ENCODE assay signal across 13 cellular contexts in genomic region chr18:21853972-21854563, GRCh38.
"Had no signal": no experiment of that assay in that cellular context is flagged by ENCODE, and none has a peak within 500 bp of the region (broad histone marks: within the 10 kb centered on the region; RNA-seq: fewer than 3 reads in every experiment).

No MANE protein-coding gene starts in this region.

- H3K27ac ChIP-seq: coronary artery, prostate gland had no signal

- H3K9me3 ChIP-seq: prostate gland had no signal

- H3K36me3 ChIP-seq: prostate gland had no signal

- H3K27me3 Mint-ChIP-seq: activated CD8-positive, alpha-beta T cell treated with anti-CD3 and anti-CD28 coated beads for 36 hours; natural killer cell treated with Interleukin-12 subunit alpha and Interleukin-12 subunit beta and Interleukin-15 and Interleukin-18, amount 100 ng/mL, for 72 hours; stimulated activated naive CD8-positive, alpha-beta T cell treated with anti-CD3 and anti-CD28 coated beads, Interleukin-15, amount 100 ng/mL, for 72 hours had no signal

- DNase-seq: activated CD8-positive, alpha-beta memory T cell treated with anti-CD3 and anti-CD28 coated beads, Interleukin-2, amount 50 U/mL, for 48 hours; activated CD8-positive, alpha-beta T cell treated with anti-CD3 and anti-CD28 coated beads for 36 hours; activated naive CD4-positive, alpha-beta T cell treated with anti-CD3 and anti-CD28 coated beads for 36 hours; caudate nucleus; effector CD4-positive, alpha-beta T cell; hypothalamus; nucleus accumbens; stimulated activated CD4-positive, alpha-beta T cell treated with anti-CD3 and anti-CD28 coated beads, Interleukin-4, amount 100 ng/mL, for 24 hours; stimulated activated naive CD8-positive, alpha-beta T cell treated with anti-CD3 and anti-CD28 coated beads, Interleukin-15, amount 100 ng/mL, for 72 hours; T-helper 9 cell had no signal

- ATAC-seq: activated CD8-positive, alpha-beta T cell treated with anti-CD3 and anti-CD28 coated beads for 36 hours; natural killer cell treated with Interleukin-12 subunit alpha and Interleukin-12 subunit beta and Interleukin-15 and Interleukin-18, amount 100 ng/mL, for 72 hours; stimulated activated naive CD8-positive, alpha-beta T cell treated with anti-CD3 and anti-CD28 coated beads, Interleukin-15, amount 100 ng/mL, for 72 hours had no signal

- H3K27ac Mint-ChIP-seq: activated CD8-positive, alpha-beta T cell treated with anti-CD3 and anti-CD28 coated beads for 36 hours; activated naive CD4-positive, alpha-beta T cell treated with anti-CD3 and anti-CD28 coated beads for 36 hours; stimulated activated naive CD8-positive, alpha-beta T cell treated with anti-CD3 and anti-CD28 coated beads, Interleukin-15, amount 100 ng/mL, for 72 hours had no signal

- H3K4me3 ChIP-seq: coronary artery, prostate gland had no signal

- H3K9me3 Mint-ChIP-seq: activated CD8-positive, alpha-beta T cell treated with anti-CD3 and anti-CD28 coated beads for 36 hours; activated naive CD4-positive, alpha-beta T cell treated with anti-CD3 and anti-CD28 coated beads for 36 hours; natural killer cell treated with Interleukin-12 subunit alpha and Interleukin-12 subunit beta and Interleukin-15 and Interleukin-18, amount 100 ng/mL, for 72 hours; stimulated activated naive CD8-positive, alpha-beta T cell treated with anti-CD3 and anti-CD28 coated beads, Interleukin-15, amount 100 ng/mL, for 72 hours had no signal

- H3K4me3 Mint-ChIP-seq: activated CD8-positive, alpha-beta T cell treated with anti-CD3 and anti-CD28 coated beads for 36 hours; activated naive CD4-positive, alpha-beta T cell treated with anti-CD3 and anti-CD28 coated beads for 36 hours; natural killer cell treated with Interleukin-12 subunit alpha and Interleukin-12 subunit beta and Interleukin-15 and Interleukin-18, amount 100 ng/mL, for 72 hours; stimulated activated naive CD8-positive, alpha-beta T cell treated with anti-CD3 and anti-CD28 coated beads, Interleukin-15, amount 100 ng/mL, for 72 hours had no signal

- H3K4me1 ChIP-seq: prostate gland had no signal
